In the genomic region with DNA sequence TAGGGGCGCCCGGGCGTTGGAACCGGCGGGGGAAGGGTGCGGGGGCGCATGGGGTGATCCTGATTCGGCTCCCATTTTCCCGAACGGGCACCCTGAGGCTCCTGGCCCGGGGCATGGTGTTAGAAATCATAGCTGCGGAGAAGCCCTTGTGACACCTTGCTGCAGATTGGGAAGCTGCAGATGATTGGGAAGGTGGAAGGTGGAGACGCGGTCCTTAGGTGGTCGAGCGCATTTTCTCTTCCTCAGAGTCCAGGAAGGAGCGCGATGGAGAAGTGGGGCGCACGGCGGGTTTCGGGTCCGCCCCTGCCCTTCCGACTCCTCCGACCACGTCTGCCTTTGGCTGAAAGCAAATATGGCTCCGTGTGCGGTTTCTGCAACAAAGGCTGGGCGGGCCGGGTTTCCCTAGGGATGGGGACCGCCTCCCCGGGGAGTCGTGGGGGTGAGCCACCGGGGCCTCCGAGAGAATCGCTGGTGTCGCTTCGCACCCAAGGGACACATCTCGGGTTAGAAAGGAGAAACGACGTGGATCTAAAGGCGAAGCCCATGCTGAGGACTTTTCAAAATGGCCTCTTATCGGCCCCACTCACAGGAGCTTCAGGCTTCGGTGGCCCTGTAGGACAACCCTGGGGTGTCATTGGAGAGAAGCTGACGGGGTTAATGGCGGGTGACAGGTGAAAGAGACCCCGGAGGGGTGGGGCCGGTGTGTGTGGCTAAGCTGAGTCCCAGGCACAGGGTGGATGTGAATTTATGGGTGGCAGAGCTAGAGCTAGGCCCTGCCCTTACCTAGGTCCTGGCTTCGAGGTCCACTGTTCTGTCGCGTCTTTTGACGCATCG, we compare ENCODE assay signal across 8 cellular contexts. TPM values are rescaled to one million over a fixed set of nuclear protein-coding genes. Genes with fewer than 3 reads are reported as not detected.
DNase-seq lines count a peak whose midpoint lies in the region; ATAC-seq and TF ChIP-seq lines count a peak whose summit lies in the region.

No MANE protein-coding gene starts in this region.

- CTCF ChIA-PET in activated CD8-positive, alpha-beta T cell treated with anti-CD3 and anti-CD28 coated beads, Interleukin-2, amount 10 ng/mL, durations not matched to agents 7 days and 5 days (lab: Charles Lee) = interaction anchor here (0.7 to 10.6 kb wide), 10 partner anchors 19 to 172 kb away, joined by 3 to 100 read pairs (median 6); no protein-coding TSS in a partner anchor

- H3K36me3 Mint-ChIP-seq in HFFc6 (ENCODE audit: low read depth) = peaks cover 35% of the 10 kb centered on the region
- peaks cover 41% of the 10 kb centered on the region for H3K36me3 Mint-ChIP-seq in activated CD8-positive, alpha-beta T cell treated with anti-CD3 and anti-CD28 coated beads, Interleukin-2, amount 10 ng/mL, durations not matched to agents 7 days and 5 days (ENCODE audit: low read depth)

- TF ChIP-seq POLR2A in GM18505 (IDR thresholded peaks at IDR 0.05; ENCODE audit: borderline replicate concordance, extremely low read depth, insufficient read depth, insufficient read length) = no peak

- DNase-seq in HFFc6 (no peak), NCI-H2107 treated with DMSO at 0.1 percent for 48 hours (lab: John Stamatoyannopoulos, UW; ENCODE audit: unreplicated experiment) (peak; percentile 77), epithelial cell of esophagus (ENCODE audit: low read depth) (peak; percentile 40), myocyte (ENCODE audit: low read depth) (peak; percentile 50), tibial artery (peak in 1 of 2 donors; percentile 82)
- peak; percentile 54 for DNase-seq in activated CD8-positive, alpha-beta T cell treated with anti-CD3 and anti-CD28 coated beads, Interleukin-2, amount 10 ng/mL, durations not matched to agents 7 days and 5 days

- H3K9me3 ChIP-seq in tibial artery = no peaks in the 10 kb centered on the region

- H3K4me3 ChIP-seq in GM08714 (ENCODE audit: low read length) (peak overlapping the region; percentile 83), epithelial cell of esophagus (ENCODE audit: low read length) (peak overlapping the region; percentile 96), tibial artery (peak overlapping the region; percentile 68 to 95)

- H3K4me1 Mint-ChIP-seq in HFFc6 (ENCODE audit: low read depth) = peaks cover 77% of the 10 kb centered on the region
- peaks cover 66% of the 10 kb centered on the region for H3K4me1 Mint-ChIP-seq in activated CD8-positive, alpha-beta T cell treated with anti-CD3 and anti-CD28 coated beads, Interleukin-2, amount 10 ng/mL, durations not matched to agents 7 days and 5 days (ENCODE audit: low read depth)

- peak overlapping the region; percentile 97 for H3K27ac Mint-ChIP-seq in HFFc6
- H3K27ac Mint-ChIP-seq in activated CD8-positive, alpha-beta T cell treated with anti-CD3 and anti-CD28 coated beads, Interleukin-2, amount 10 ng/mL, durations not matched to agents 7 days and 5 days = peak overlapping the region; percentile 97

- H3K4me1 ChIP-seq in tibial artery = peaks cover 6 to 79% (median 62%) of the 10 kb centered on the region in 4 donors

- peak overlapping the region; percentile 98 to 100 for H3K27ac ChIP-seq in tibial artery

- peak; percentile 15 for ATAC-seq in activated CD8-positive, alpha-beta T cell treated with anti-CD3 and anti-CD28 coated beads, Interleukin-2, amount 10 ng/mL, durations not matched to agents 7 days and 5 days
- ATAC-seq in GM18505 (IDR thresholded peaks at IDR 0.05; ENCODE audit: unreplicated experiment) = no peak

- H3K4me3 Mint-ChIP-seq in HFFc6 = peak overlapping the region; percentile 97
- H3K4me3 Mint-ChIP-seq in activated CD8-positive, alpha-beta T cell treated with anti-CD3 and anti-CD28 coated beads, Interleukin-2, amount 10 ng/mL, durations not matched to agents 7 days and 5 days = peak overlapping the region; percentile 93

- H3K36me3 ChIP-seq in tibial artery = peaks cover 30 to 37% (median 30%) of the 10 kb centered on the region in 3 donors

- no peaks in the 10 kb centered on the region for H3K27me3 ChIP-seq in tibial artery

- TF ChIP-seq CTCF in HFFc6 (IDR thresholded peaks at IDR 0.05) (no peak), epithelial cell of esophagus (IDR thresholded peaks at IDR 0.05; ENCODE audit: insufficient read depth, low read depth, low read length, missing control alignments) (no peak), tibial artery (IDR thresholded peaks at IDR 0.05) (no peak)

- POLR2A ChIA-PET in activated CD8-positive, alpha-beta T cell treated with anti-CD3 and anti-CD28 coated beads, Interleukin-2, amount 10 ng/mL, durations not matched to agents 7 days and 5 days (lab: Charles Lee) = interaction anchor here (0.6 to 2.4 kb wide), 22 partner anchors 9 to 873 kb away, joined by 3 to 24 read pairs (median 4); partner anchors contain the start of genes CPSF7, FEN1, SDHAF2 and TMEM258

- H3K27me3 Mint-ChIP-seq in HFFc6 (ENCODE audit: insufficient read depth) = peaks cover 10% of the 10 kb centered on the region
- H3K27me3 Mint-ChIP-seq in activated CD8-positive, alpha-beta T cell treated with anti-CD3 and anti-CD28 coated beads, Interleukin-2, amount 10 ng/mL, durations not matched to agents 7 days and 5 days (ENCODE audit: low read depth) = no peaks in the 10 kb centered on the region

- H3K9me3 Mint-ChIP-seq in HFFc6 = no peaks in the 10 kb centered on the region
- H3K9me3 Mint-ChIP-seq in activated CD8-positive, alpha-beta T cell treated with anti-CD3 and anti-CD28 coated beads, Interleukin-2, amount 10 ng/mL, durations not matched to agents 7 days and 5 days (ENCODE audit: insufficient read depth) = no peaks in the 10 kb centered on the region

- intact Hi-C loops in tibial artery (cut with DNase I; ENCODE audit: low total_unique reads) = loop anchor here (5.0 kb wide), 1 partner anchor 76 kb away; the partner anchor contains the start of gene FADS3

RNA-seq across cellular contexts. Expression of gene FTH1, which starts 0.7 kb away (rescaled TPM):
- total RNA-seq in HFFc6 (2021; fragmentation: NEBNext Ultra II Directional; extraction: Animal tissue kit (Norgen Biotek cat#: 25700)) = 1,000 to 10,000 TPM; 2,192 to 2,832 (median 2,637) TPM
- 100 to 1,000 TPM; 709 to 727 TPM for total RNA-seq in activated CD8-positive, alpha-beta T cell treated with anti-CD3 and anti-CD28 coated beads, Interleukin-2, amount 10 ng/mL, durations not matched to agents 7 days and 5 days
- total RNA-seq in myocyte = 436 and 518 TPM in 2 replicates
- 11,787 TPM for polyA plus RNA-seq in myocyte (2012)

RNA-seq across cellular contexts. Expression of gene BEST1, which starts 18.0 kb away (rescaled TPM):
- 1 to 10 TPM in 5 of 6 experiments, under 1 TPM in 1; 0.92 to 2.0 (median 1.9) TPM for total RNA-seq in HFFc6 (2021; fragmentation: NEBNext Ultra II Directional; extraction: Animal tissue kit (Norgen Biotek cat#: 25700))
- total RNA-seq in activated CD8-positive, alpha-beta T cell treated with anti-CD3 and anti-CD28 coated beads, Interleukin-2, amount 10 ng/mL, durations not matched to agents 7 days and 5 days = not detected
- total RNA-seq in myocyte = 1.7 and 1.8 TPM in 2 replicates
- 6.8 TPM for polyA plus RNA-seq in myocyte (2012)

RNA-seq across cellular contexts. Expression of gene RAB3IL1, which starts 50.8 kb away (rescaled TPM):
- 1 to 10 TPM; 5.3 to 8.8 (median 7.9) TPM for total RNA-seq in HFFc6 (2021; fragmentation: NEBNext Ultra II Directional; extraction: Animal tissue kit (Norgen Biotek cat#: 25700))
- total RNA-seq in activated CD8-positive, alpha-beta T cell treated with anti-CD3 and anti-CD28 coated beads, Interleukin-2, amount 10 ng/mL, durations not matched to agents 7 days and 5 days = not detected
- 3.0 and 4.3 TPM in 2 replicates for total RNA-seq in myocyte
- 8.1 TPM for polyA plus RNA-seq in myocyte (2012)
